ENCODE assay signal across 1 cellular context in the genomic region with DNA sequence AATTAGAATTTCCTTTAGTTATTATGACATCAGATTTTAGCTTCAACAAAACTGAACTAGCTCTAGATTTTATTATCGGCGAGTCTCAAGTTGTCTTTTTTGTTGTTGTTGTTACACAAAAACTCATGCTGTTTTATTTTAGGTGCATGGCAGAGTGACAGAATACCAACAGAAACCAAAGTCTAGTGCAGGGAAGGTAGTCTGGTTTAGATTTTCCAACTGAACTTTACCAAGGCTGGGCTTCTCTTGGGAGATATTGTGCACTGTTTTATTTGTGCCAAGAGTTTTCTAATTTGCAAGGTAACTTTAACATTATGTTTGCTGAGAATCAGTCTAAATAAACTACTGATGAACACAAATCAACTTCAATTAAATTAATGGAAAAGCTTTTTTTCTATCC.
TF ChIP-seq lines count a peak whose summit lies in the region.

No MANE protein-coding gene starts in this region.

TF ChIP-seq in SK-N-SH, 30 proteins besides CTCF, POLR2A, EP300 and RAD21 (continued from another document):
- TF ChIP-seq, protein P1, sequence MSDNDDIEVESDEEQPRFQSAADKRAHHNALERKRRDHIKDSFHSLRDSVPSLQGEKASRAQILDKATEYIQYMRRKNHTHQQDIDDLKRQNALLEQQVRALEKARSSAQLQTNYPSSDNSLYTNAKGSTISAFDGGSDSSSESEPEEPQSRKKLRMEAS (IDR thresholded peaks at IDR 0.05; ENCODE audit: low read depth) = no peak
- TF ChIP-seq POLR2AphosphoS5 (IDR thresholded peaks at IDR 0.05; ENCODE audit: low read depth, low read length) = no peak
- no peak for TF ChIP-seq TAF1 (IDR thresholded peaks at IDR 0.05; ENCODE audit: borderline replicate concordance, low read depth, low read length)
- TF ChIP-seq YY1 (IDR thresholded peaks at IDR 0.05; ENCODE audit: low read depth) = no peak
- TF ChIP-seq RCOR1 (IDR thresholded peaks at IDR 0.05; ENCODE audit: low read length) = no peak
- TF ChIP-seq FOXM1 (IDR thresholded peaks at IDR 0.05; ENCODE audit: low read depth) = no peak
- no peak for TF ChIP-seq NRF1 (IDR thresholded peaks at IDR 0.05; ENCODE audit: low read depth, low read length)
- TF ChIP-seq NFIC (IDR thresholded peaks at IDR 0.05; ENCODE audit: borderline replicate concordance) = no peak
- no peak for TF ChIP-seq JUND (IDR thresholded peaks at IDR 0.05)
